ENCODE assay signal across 1 cellular context in the genomic region with DNA sequence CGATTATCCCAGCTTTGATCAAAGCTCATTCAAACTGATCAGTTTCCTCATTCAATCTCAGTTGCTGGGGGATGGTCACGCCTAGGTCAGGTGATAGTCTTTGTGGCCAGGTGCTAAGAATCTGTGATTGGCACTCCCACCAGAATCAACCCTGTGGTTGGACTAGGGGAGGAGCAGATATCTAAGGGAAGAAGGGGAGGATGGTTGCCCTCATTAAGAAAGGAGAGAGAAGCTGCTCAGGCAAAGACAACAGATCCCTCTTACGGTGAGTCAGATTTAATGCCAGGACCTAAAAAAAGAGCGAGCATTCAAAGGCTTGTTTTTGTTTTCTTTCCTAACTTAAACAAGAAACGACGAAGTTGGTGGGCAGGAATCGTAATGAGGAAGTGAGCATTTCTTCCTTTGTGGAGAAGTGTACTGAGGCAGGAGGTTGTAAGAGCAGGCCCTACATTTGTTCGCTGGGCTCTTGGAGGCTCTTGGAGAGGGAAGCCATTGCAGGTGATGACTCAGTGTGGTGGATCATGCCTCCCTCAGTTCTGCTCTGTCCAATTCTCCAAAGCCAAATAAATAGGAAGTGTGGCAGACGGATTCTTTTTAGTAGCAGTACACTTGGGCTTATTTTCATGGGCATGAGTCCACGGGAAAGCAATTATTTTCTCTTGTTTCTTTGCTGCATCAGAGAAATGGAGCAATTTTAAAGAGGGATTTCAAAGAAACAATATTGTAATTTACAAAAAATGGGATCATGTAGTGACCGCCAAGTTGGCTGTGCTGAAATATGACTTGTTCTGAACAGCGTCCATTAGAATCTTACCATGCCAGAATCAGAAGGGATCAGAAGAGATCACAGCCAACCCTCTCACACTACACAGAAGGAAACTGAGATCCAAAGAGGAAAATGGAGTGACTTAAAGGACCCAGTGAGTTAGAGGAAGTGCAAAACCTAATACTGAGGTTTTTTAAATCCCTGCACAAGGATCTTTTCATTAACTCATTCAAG.
TF ChIP-seq lines count a peak whose summit lies in the region.

No MANE protein-coding gene starts in this region.

TF ChIP-seq in HEK293T, 16 proteins besides CTCF, POLR2A, EP300 and RAD21:
- no peak for TF ChIP-seq NFRKB (IDR thresholded peaks at IDR 0.05)
